Comparison of ENCODE assay signal across 9 cellular contexts in the genomic region with DNA sequence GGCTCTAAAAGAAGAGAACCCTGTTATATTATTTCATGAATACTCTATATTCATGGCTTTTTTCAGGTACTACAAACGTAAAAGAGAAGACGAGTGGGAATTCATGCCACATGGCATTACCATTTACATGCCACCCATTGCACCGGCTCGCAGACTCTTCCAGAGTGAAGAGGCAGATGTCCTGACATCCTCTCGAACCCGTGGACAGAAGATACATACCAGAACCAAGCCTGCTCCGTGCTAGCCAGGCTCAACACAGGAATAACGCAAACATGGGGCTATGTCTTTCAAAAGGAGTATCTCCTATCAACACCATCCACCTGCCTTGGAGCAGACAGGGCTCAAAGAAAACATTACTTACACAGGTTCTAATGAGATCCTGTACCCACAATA.
DNase-seq lines count a peak whose midpoint lies in the region; ATAC-seq and TF ChIP-seq lines count a peak whose summit lies in the region.
"Had no signal": no experiment of that assay in that cellular context is flagged by ENCODE, and none has a peak within 500 bp of the region (broad histone marks: within the 10 kb centered on the region; RNA-seq: fewer than 3 reads in every experiment).

No MANE protein-coding gene starts in this region.

- ATAC-seq in PC-3 (no peak), HG02763 (IDR thresholded peaks at IDR 0.05; ENCODE audit: unreplicated experiment) (no peak), GM21529 (IDR thresholded peaks at IDR 0.05; ENCODE audit: unreplicated experiment) (no peak)

- intact Hi-C loops in Calu3 (cut with micrococcal nuclease; ENCODE audit: unreplicated experiment) = no loop called here
- intact Hi-C loops in PC-3 (cut with micrococcal nuclease) = no loop called here
- intact Hi-C loops in dendritic cell treated with granulocyte-macrophage colony-stimulating factor and Interleukin-4, amounts not matched to agents 40 ng/mL and 50 ng/mL, for 4 days (cut with micrococcal nuclease) = loop anchor here (2.0 kb wide), 1 partner anchor 18 kb away; no protein-coding TSS in a partner anchor

- no peaks in the 10 kb centered on the region; the same call in 1 of the 2 replicates for H3K79me2 ChIP-seq in PC-3 (ENCODE audit: low read length)

- H3K4me3 ChIP-seq in PC-3 (ENCODE audit: low read length) = no peak overlapping the region
- no peak overlapping the region for H3K4me3 ChIP-seq in rectal smooth muscle tissue (ENCODE audit: low read length)

- no peaks in the 10 kb centered on the region for H3K27me3 ChIP-seq in PC-3 (ENCODE audit: low read length)
- H3K27me3 ChIP-seq in rectal smooth muscle tissue (ENCODE audit: control insufficient read depth, insufficient read depth, low read length) = no peaks in the 10 kb centered on the region

- peaks cover 5% of the 10 kb centered on the region for H3F3A ChIP-seq in PC-3 (ENCODE audit: low read length, unreplicated experiment)

- H3K9me3 ChIP-seq in PC-3 (ENCODE audit: low read length) = no peaks in the 10 kb centered on the region

- no peaks in the 10 kb centered on the region for H3K9me3 Mint-ChIP-seq in Calu3 (ENCODE audit: low read depth, unreplicated experiment)
- H3K9me3 Mint-ChIP-seq in dendritic cell treated with granulocyte-macrophage colony-stimulating factor and Interleukin-4, amounts not matched to agents 40 ng/mL and 50 ng/mL, for 4 days = no peaks in the 10 kb centered on the region

- POLR2A ChIA-PET in PC-3 (lab: Charles Lee; ENCODE audit: unreplicated experiment) = interaction anchor here (0.5 to 0.8 kb wide), 2 partner anchors 27 to 200 kb away, joined by 5 to 7 read pairs; a partner anchor contains a TSS

- no peaks in the 10 kb centered on the region for H3K27me3 Mint-ChIP-seq in Calu3 (ENCODE audit: unreplicated experiment)
- no peaks in the 10 kb centered on the region for H3K27me3 Mint-ChIP-seq in dendritic cell treated with granulocyte-macrophage colony-stimulating factor and Interleukin-4, amounts not matched to agents 40 ng/mL and 50 ng/mL, for 4 days

- no peaks in the 10 kb centered on the region for H3K36me3 ChIP-seq in PC-3 (ENCODE audit: low read depth, low read length)
- no peaks in the 10 kb centered on the region for H3K36me3 ChIP-seq in rectal smooth muscle tissue (ENCODE audit: control insufficient read depth, insufficient read depth, low read length)

- no peaks in the 10 kb centered on the region for H4K20me1 ChIP-seq in PC-3 (ENCODE audit: low read length)

- CTCF ChIA-PET in Calu3 (lab: Charles Lee) (interaction anchor here (0.9 to 1.1 kb wide), 2 partner anchors 36 to 57 kb away, joined by 3 read pairs; no protein-coding TSS in a partner anchor), PC-3 (lab: Charles Lee) (interaction anchor here (0.6 kb wide), 1 partner anchor 14 kb away, joined by 3 read pairs; no protein-coding TSS in a partner anchor)

- peak overlapping the region; percentile 37 for H3K4me2 ChIP-seq in PC-3 (ENCODE audit: low read length)

- H3K27ac Mint-ChIP-seq in Calu3 (ENCODE audit: unreplicated experiment) = peak overlapping the region; percentile 91
- peak overlapping the region; percentile 83 for H3K27ac Mint-ChIP-seq in dendritic cell treated with granulocyte-macrophage colony-stimulating factor and Interleukin-4, amounts not matched to agents 40 ng/mL and 50 ng/mL, for 4 days

- H3K9me2 ChIP-seq in PC-3 (replicated peaks; ENCODE audit: low read length) = no peaks in the 10 kb centered on the region

- TF ChIP-seq CTCF in Calu3 (IDR thresholded peaks at IDR 0.05; ENCODE audit: unreplicated experiment) (no peak), PC-3 (conservative IDR thresholded peaks at IDR 0.05; ENCODE audit: low read depth, low read length) (no peak)

- no peak overlapping the region for H2AFZ ChIP-seq in PC-3 (ENCODE audit: low read length)

- peak overlapping the region; percentile 61 for H3K9ac ChIP-seq in PC-3 (ENCODE audit: low read length)
- no peak overlapping the region for H3K9ac ChIP-seq in rectal smooth muscle tissue (ENCODE audit: low read length)

- H3K4me1 ChIP-seq in PC-3 (ENCODE audit: insufficient read depth, low read length) = peaks cover 57% of the 10 kb centered on the region
- peaks cover 26% of the 10 kb centered on the region for H3K4me1 ChIP-seq in rectal smooth muscle tissue (ENCODE audit: control insufficient read depth, insufficient read depth, low read length)

- H3K4me3 Mint-ChIP-seq in Calu3 (ENCODE audit: low read depth, unreplicated experiment) = no peak overlapping the region
- no peak overlapping the region for H3K4me3 Mint-ChIP-seq in dendritic cell treated with granulocyte-macrophage colony-stimulating factor and Interleukin-4, amounts not matched to agents 40 ng/mL and 50 ng/mL, for 4 days

- peak overlapping the region; percentile 93 for H3K27ac ChIP-seq in PC-3 (ENCODE audit: low read length)
- H3K27ac ChIP-seq in rectal smooth muscle tissue (ENCODE audit: low read depth, low read length) = peak overlapping the region; percentile 71

- DNase-seq in Calu3 (no peak), PC-3 (no peak), NCI-H2107 treated with DMSO at 0.1 percent for 48 hours (lab: John Stamatoyannopoulos, UW; ENCODE audit: unreplicated experiment) (no peak), dedifferentiated amniotic fluid mesenchymal stem cell (ENCODE audit: extremely low spot score) (no peak)
- DNase-seq: effector CD8-positive, alpha-beta T cell had no signal

- H3K36me3 Mint-ChIP-seq in Calu3 (ENCODE audit: insufficient read depth, unreplicated experiment) = peaks cover 11% of the 10 kb centered on the region
- peaks cover 11% of the 10 kb centered on the region for H3K36me3 Mint-ChIP-seq in dendritic cell treated with granulocyte-macrophage colony-stimulating factor and Interleukin-4, amounts not matched to agents 40 ng/mL and 50 ng/mL, for 4 days (ENCODE audit: low read depth)

- BruUV-seq in Calu3 (replicated peaks; lab: Mats Ljungman, UMichigan) (no TSS peak), PC-3 (replicated peaks; lab: Mats Ljungman, UMichigan) (no TSS peak)

- H3K4me1 Mint-ChIP-seq in Calu3 (ENCODE audit: low read depth, unreplicated experiment) = peaks cover 56% of the 10 kb centered on the region
- peaks cover 35% of the 10 kb centered on the region for H3K4me1 Mint-ChIP-seq in dendritic cell treated with granulocyte-macrophage colony-stimulating factor and Interleukin-4, amounts not matched to agents 40 ng/mL and 50 ng/mL, for 4 days (ENCODE audit: low read depth)
